In the genomic region with DNA sequence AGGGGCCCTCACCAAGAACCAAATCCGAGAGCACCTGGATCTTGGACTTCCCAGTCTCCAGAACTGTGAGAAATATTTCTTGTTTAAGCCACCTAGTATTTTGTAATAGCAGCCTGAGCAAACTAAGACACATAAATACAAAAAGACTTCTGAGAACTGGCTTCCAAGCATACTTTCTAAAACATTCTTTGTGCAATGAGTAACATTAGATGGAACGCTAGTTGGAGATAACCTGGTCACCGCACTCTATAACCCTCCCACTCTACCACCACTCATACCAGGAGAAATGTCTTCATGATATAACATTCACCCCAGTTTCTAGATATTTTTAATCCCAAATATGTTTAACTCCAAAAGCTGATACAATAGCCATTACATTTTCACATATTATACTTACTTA, we compare ENCODE assay signal across 1 cellular context.
A peak's percentile ranks its signal among the peaks of the same experiment; 100 is the strongest.
TF ChIP-seq lines count a peak whose summit lies in the region.

No MANE protein-coding gene starts in this region.

TF ChIP-seq in IMR-90, 13 proteins besides CTCF, POLR2A, EP300 and RAD21:
- TF ChIP-seq MAZ (IDR thresholded peaks at IDR 0.05; ENCODE audit: borderline replicate concordance, low read depth, low read length) (no peak), CEBPB (IDR thresholded peaks at IDR 0.05; ENCODE audit: low read depth, low read length) (0 out of 2 replicates have a peak, but pooled peaks have one; percentile 30)
